9 cellular contexts compared by ENCODE assay signal in genomic region chr3:133384331-133385027, GRCh38. TPM values are rescaled to one million over a fixed set of nuclear protein-coding genes. Genes with fewer than 3 reads are reported as not detected.
DNase-seq lines count a peak whose midpoint lies in the region; ATAC-seq and TF ChIP-seq lines count a peak whose summit lies in the region.
"Had no signal": no experiment of that assay in that cellular context is flagged by ENCODE, and none has a peak within 500 bp of the region (broad histone marks: within the 10 kb centered on the region; RNA-seq: fewer than 3 reads in every experiment).

No MANE protein-coding gene starts in this region.

- H3K4me1 Mint-ChIP-seq in CD4-positive, alpha-beta T cell (ENCODE audit: low read depth): no peaks in the 10 kb centered on the region

- CTCF ChIA-PET in CD4-positive, alpha-beta T cell (lab: Charles Lee): no interaction called here

- peak; percentile 84 for ATAC-seq in GM19324 (IDR thresholded peaks at IDR 0.05; ENCODE audit: low FRiP score, unreplicated experiment)
- no peak for ATAC-seq in CD4-positive, alpha-beta T cell (ENCODE audit: poor library complexity)

- no peaks in the 10 kb centered on the region for H3K27me3 ChIP-seq in CD4-positive, alpha-beta T cell (ENCODE audit: control insufficient read depth, insufficient read depth, low read length)

- no peak overlapping the region for H3K27ac Mint-ChIP-seq in CD4-positive, alpha-beta T cell

- H3K4me3 ChIP-seq in astrocyte of the spinal cord (ENCODE audit: low read depth, low read length): no peak overlapping the region

- no peaks in the 10 kb centered on the region for H3K9me3 Mint-ChIP-seq in CD4-positive, alpha-beta T cell
- H3K9me3 Mint-ChIP-seq: IgD-negative memory B cell had no signal

- no peaks in the 10 kb centered on the region for H3K36me3 Mint-ChIP-seq in CD4-positive, alpha-beta T cell (ENCODE audit: low read depth)

- in situ Hi-C loops in astrocyte of the spinal cord (cut with HindIII; ENCODE audit: low sequenced_read_pairs): no loop called here

- DNase-seq in HK-2 (ENCODE audit: unreplicated experiment): peak; percentile 19
- DNase-seq in NCI-H748 treated with DMSO at 0.1 percent for 48 hours (lab: John Stamatoyannopoulos, UW): peak; percentile 24
- peak; percentile 71 for DNase-seq in astrocyte of the spinal cord (ENCODE audit: low read depth, low spot score)
- peak; percentile 25 for DNase-seq in iPS DF 19.7 (ENCODE audit: low read depth, low spot score)
- DNase-seq in stimulated activated CD4-positive, alpha-beta T cell treated with anti-CD3 and anti-CD28 coated beads, Interleukin-12 subunit alpha, Interleukin-12 subunit beta, amount 100 ng/mL, for 48 hours (ENCODE audit: low read depth in 2 of 3, low spot score in 1 of 3): peak; percentile 10 to 18 (median 11)
- no peak for DNase-seq in CD4-positive, alpha-beta T cell

- POLR2A ChIA-PET in CD4-positive, alpha-beta T cell (lab: Charles Lee): no interaction called here

- no peaks in the 10 kb centered on the region for H3K27me3 Mint-ChIP-seq in CD4-positive, alpha-beta T cell

- H3K9me3 ChIP-seq in CD4-positive, alpha-beta T cell (ENCODE audit: control insufficient read depth, low read length): no peaks in the 10 kb centered on the region

- intact Hi-C loops in CD4-positive, alpha-beta T cell (cut with DNase I, micrococcal nuclease): no loop called here

- H3K27ac ChIP-seq in C4-2B: no peak overlapping the region
- no peak overlapping the region for H3K27ac ChIP-seq in CD4-positive, alpha-beta T cell (ENCODE audit: low read depth, low read length)

- H3K4me3 Mint-ChIP-seq in CD4-positive, alpha-beta T cell: no peak overlapping the region
- H3K4me3 Mint-ChIP-seq: IgD-negative memory B cell had no signal

- TF ChIP-seq CTCF in C4-2B (conservative IDR thresholded peaks at IDR 0.05) (peak; percentile 98), astrocyte of the spinal cord (IDR thresholded peaks at IDR 0.05; ENCODE audit: low read depth, low read length) (peak; percentile 96)
- no peak for TF ChIP-seq CTCF in CD4-positive, alpha-beta T cell (IDR thresholded peaks at IDR 0.05)

RNA-seq across cellular contexts. Expression of gene BFSP2, which starts 15.4 kb away (rescaled TPM):
- not detected for total RNA-seq in CD4-positive, alpha-beta T cell

Comparison
In these comparisons a context has a peak if more than half of its experiments do, and no peak if none do; other contexts are left out.
1. DNase-seq: peak in HK-2 (single experiment), NCI-H748 treated with DMSO at 0.1 percent for 48 hours (single experiment), astrocyte of the spinal cord (single experiment), iPS DF 19.7 (single experiment) and stimulated activated CD4-positive, alpha-beta T cell treated with anti-CD3 and anti-CD28 coated beads, Interleukin-12 subunit alpha, Interleukin-12 subunit beta, amount 100 ng/mL, for 48 hours (3 of 3); none in CD4-positive, alpha-beta T cell (0 of 10).